1 cellular context compared by ENCODE assay signal in genomic region chr2:156706576-156706975, GRCh38.
TF ChIP-seq lines count a peak whose summit lies in the region.

No MANE protein-coding gene starts in this region.

TF ChIP-seq in GM23338, 12 proteins besides CTCF, POLR2A, EP300 and RAD21 (continued from another document):
- no peak for TF ChIP-seq ZNF462 (CRISPR knock-in tag; IDR thresholded peaks at IDR 0.05)
- no peak for TF ChIP-seq EZH2phosphoT487 (IDR thresholded peaks at IDR 0.05; ENCODE audit: unreplicated experiment)
- TF ChIP-seq, protein P1, sequence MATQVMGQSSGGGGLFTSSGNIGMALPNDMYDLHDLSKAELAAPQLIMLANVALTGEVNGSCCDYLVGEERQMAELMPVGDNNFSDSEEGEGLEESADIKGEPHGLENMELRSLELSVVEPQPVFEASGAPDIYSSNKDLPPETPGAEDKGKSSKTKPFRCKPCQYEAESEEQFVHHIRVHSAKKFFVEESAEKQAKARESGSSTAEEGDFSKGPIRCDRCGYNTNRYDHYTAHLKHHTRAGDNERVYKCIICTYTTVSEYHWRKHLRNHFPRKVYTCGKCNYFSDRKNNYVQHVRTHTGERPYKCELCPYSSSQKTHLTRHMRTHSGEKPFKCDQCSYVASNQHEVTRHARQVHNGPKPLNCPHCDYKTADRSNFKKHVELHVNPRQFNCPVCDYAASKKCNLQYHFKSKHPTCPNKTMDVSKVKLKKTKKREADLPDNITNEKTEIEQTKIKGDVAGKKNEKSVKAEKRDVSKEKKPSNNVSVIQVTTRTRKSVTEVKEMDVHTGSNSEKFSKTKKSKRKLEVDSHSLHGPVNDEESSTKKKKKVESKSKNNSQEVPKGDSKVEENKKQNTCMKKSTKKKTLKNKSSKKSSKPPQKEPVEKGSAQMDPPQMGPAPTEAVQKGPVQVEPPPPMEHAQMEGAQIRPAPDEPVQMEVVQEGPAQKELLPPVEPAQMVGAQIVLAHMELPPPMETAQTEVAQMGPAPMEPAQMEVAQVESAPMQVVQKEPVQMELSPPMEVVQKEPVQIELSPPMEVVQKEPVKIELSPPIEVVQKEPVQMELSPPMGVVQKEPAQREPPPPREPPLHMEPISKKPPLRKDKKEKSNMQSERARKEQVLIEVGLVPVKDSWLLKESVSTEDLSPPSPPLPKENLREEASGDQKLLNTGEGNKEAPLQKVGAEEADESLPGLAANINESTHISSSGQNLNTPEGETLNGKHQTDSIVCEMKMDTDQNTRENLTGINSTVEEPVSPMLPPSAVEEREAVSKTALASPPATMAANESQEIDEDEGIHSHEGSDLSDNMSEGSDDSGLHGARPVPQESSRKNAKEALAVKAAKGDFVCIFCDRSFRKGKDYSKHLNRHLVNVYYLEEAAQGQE (IDR thresholded peaks at IDR 0.05; ENCODE audit: unreplicated experiment), result no peak
TF ChIP-seq in GM23338: peak in this region for 0.
